In genomic region chr16:17474572-17474971, GRCh38 we compare ENCODE assay signal across 15 cellular contexts. TPM values are rescaled to one million over a fixed set of nuclear protein-coding genes. Genes with fewer than 3 reads are reported as not detected.
DNase-seq lines count a peak whose midpoint lies in the region; ATAC-seq and TF ChIP-seq lines count a peak whose summit lies in the region.
"Had no signal": no experiment of that assay in that cellular context is flagged by ENCODE, and none has a peak within 500 bp of the region (broad histone marks: within the 10 kb centered on the region; RNA-seq: fewer than 3 reads in every experiment).

No MANE protein-coding gene starts in this region.

- H3K9me3 ChIP-seq in neuronal stem cell (replicated peaks in 1 of 2; ENCODE audit: control insufficient read depth in 2 of 2, insufficient read depth in 1 of 2, low read depth in 1 of 2, low read length in 2 of 2) = no peaks in the 10 kb centered on the region
- H3K9me3 ChIP-seq in ascending aorta = no peaks in the 10 kb centered on the region
- H3K9me3 ChIP-seq: sigmoid colon, upper lobe of right lung had no signal

- peak overlapping the region; percentile 29 for H3K18ac ChIP-seq in neuronal stem cell (ENCODE audit: low read length)

- H3K23ac ChIP-seq in neuronal stem cell (ENCODE audit: low read depth, low read length, poor library complexity) = no peak overlapping the region

- H2BK15ac ChIP-seq in neuronal stem cell (ENCODE audit: low read length) = no peak overlapping the region

- H3K4me1 ChIP-seq in neuronal stem cell (ENCODE audit: control insufficient read depth in 2 of 2, insufficient read depth in 1 of 2, low read depth in 1 of 2, low read length in 2 of 2) (peaks cover 4 to 8% of the 10 kb centered on the region in 2 donors), ascending aorta (peaks cover 0 to 4% of the 10 kb centered on the region in 2 donors)

- no peak overlapping the region for H4K91ac ChIP-seq in neuronal stem cell (ENCODE audit: low read depth, low read length, poor library complexity)

- H3K36me3 Mint-ChIP-seq in activated CD4-positive, alpha-beta T cell treated with anti-CD3 and anti-CD28 coated beads, Interleukin-2, amount 10 ng/mL, durations not matched to agents 24 days and 14 days (ENCODE audit: low read depth) = no peaks in the 10 kb centered on the region
- H3K36me3 Mint-ChIP-seq in activated CD8-positive, alpha-beta T cell treated with anti-CD3 and anti-CD28 coated beads, Interleukin-2, amount 10 ng/mL, durations not matched to agents 7 days and 5 days (ENCODE audit: low read depth) = peaks cover 3% of the 10 kb centered on the region
- H3K36me3 Mint-ChIP-seq: WTC11 had no signal

- CTCF ChIA-PET in activated CD8-positive, alpha-beta T cell treated with anti-CD3 and anti-CD28 coated beads, Interleukin-2, amount 10 ng/mL, durations not matched to agents 7 days and 5 days (lab: Charles Lee) = interaction anchor here (0.8 to 1.7 kb wide), 10 partner anchors 11 to 280 kb away, joined by 3 to 5 read pairs (median 3); no protein-coding TSS in a partner anchor

- peaks cover 15% of the 10 kb centered on the region for H3K27me3 Mint-ChIP-seq in activated CD4-positive, alpha-beta T cell treated with anti-CD3 and anti-CD28 coated beads, Interleukin-2, amount 10 ng/mL, durations not matched to agents 24 days and 14 days
- peaks cover 12% of the 10 kb centered on the region for H3K27me3 Mint-ChIP-seq in activated CD8-positive, alpha-beta T cell treated with anti-CD3 and anti-CD28 coated beads, Interleukin-2, amount 10 ng/mL, durations not matched to agents 7 days and 5 days (ENCODE audit: low read depth)

- H3K4me2 ChIP-seq in neuronal stem cell (ENCODE audit: insufficient read depth, low read length, poor library complexity, severe bottlenecking) = no peak overlapping the region

- H3K36me3 ChIP-seq in neuronal stem cell (replicated peaks in 1 of 2; ENCODE audit: control insufficient read depth in 2 of 2, insufficient read depth in 2 of 2, low read length in 2 of 2) (no peaks in the 10 kb centered on the region), ascending aorta (no peaks in the 10 kb centered on the region)
- H3K36me3 ChIP-seq: sigmoid colon, upper lobe of right lung had no signal

- in situ Hi-C loops in GM13977 (cut with MboI; ENCODE audit: low pct_unique_long_range_greater_than_20kb, low sequenced_read_pairs, unreplicated experiment) = no loop called here

- no peak overlapping the region for H4K8ac ChIP-seq in neuronal stem cell (ENCODE audit: low read depth, low read length)

- no peak overlapping the region for H3K27ac ChIP-seq in neuronal stem cell (replicated peaks; ENCODE audit: low read length)
- no peak overlapping the region for H3K27ac ChIP-seq in ascending aorta
- H3K27ac ChIP-seq: sigmoid colon, upper lobe of right lung had no signal

- H3K4me3 ChIP-seq in neuronal stem cell (ENCODE audit: low read length in 2 of 2) (no peak overlapping the region), ascending aorta (no peak overlapping the region)
- H3K4me3 ChIP-seq: sigmoid colon, upper lobe of right lung had no signal

- peaks cover 29% of the 10 kb centered on the region for H3K4me1 Mint-ChIP-seq in activated CD4-positive, alpha-beta T cell treated with anti-CD3 and anti-CD28 coated beads, Interleukin-2, amount 10 ng/mL, durations not matched to agents 24 days and 14 days
- peaks cover 38% of the 10 kb centered on the region for H3K4me1 Mint-ChIP-seq in activated CD8-positive, alpha-beta T cell treated with anti-CD3 and anti-CD28 coated beads, Interleukin-2, amount 10 ng/mL, durations not matched to agents 7 days and 5 days (ENCODE audit: low read depth)

- POLR2A ChIA-PET in activated CD8-positive, alpha-beta T cell treated with anti-CD3 and anti-CD28 coated beads, Interleukin-2, amount 10 ng/mL, durations not matched to agents 7 days and 5 days (lab: Charles Lee) = no interaction called here

- no peak overlapping the region for H3K14ac ChIP-seq in neuronal stem cell (ENCODE audit: low read length)

- H3K27me3 ChIP-seq in neuronal stem cell (ENCODE audit: control insufficient read depth in 3 of 3, insufficient read depth in 3 of 3, low read depth in 1 of 3, low read length in 3 of 3) = peaks cover 0 to 27% (median 4%) of the 10 kb centered on the region in 3 experiments
- no peaks in the 10 kb centered on the region for H3K27me3 ChIP-seq in ascending aorta
- H3K27me3 ChIP-seq: upper lobe of right lung had no signal

- peak overlapping the region; percentile 10 for H2AFZ ChIP-seq in neuronal stem cell (ENCODE audit: low read length)

- H3K4me3 Mint-ChIP-seq in activated CD4-positive, alpha-beta T cell treated with anti-CD3 and anti-CD28 coated beads, Interleukin-2, amount 10 ng/mL, durations not matched to agents 24 days and 14 days = peak overlapping the region; percentile 8
- H3K4me3 Mint-ChIP-seq in activated CD8-positive, alpha-beta T cell treated with anti-CD3 and anti-CD28 coated beads, Interleukin-2, amount 10 ng/mL, durations not matched to agents 7 days and 5 days = no peak overlapping the region
- H3K4me3 Mint-ChIP-seq: WTC11 had no signal

- intact Hi-C loops in activated CD4-positive, alpha-beta T cell treated with anti-CD3 and anti-CD28 coated beads, Interleukin-2, amount 10 ng/mL, durations not matched to agents 24 days and 14 days (cut with micrococcal nuclease) = no loop called here
- intact Hi-C loops in ascending aorta (cut with DNase I) = no loop called here

- H3K4ac ChIP-seq in neuronal stem cell (ENCODE audit: low read length) = no peak overlapping the region

- peak; percentile 28 for TF ChIP-seq CTCF in GM13977 (IDR thresholded peaks at IDR 0.05; ENCODE audit: extremely low read depth, insufficient read depth, missing control alignments)
- TF ChIP-seq CTCF in ascending aorta (IDR thresholded peaks at IDR 0.05) = peak in 1 of 3 experiments; percentile 3

- no peak overlapping the region for H3K27ac Mint-ChIP-seq in activated CD4-positive, alpha-beta T cell treated with anti-CD3 and anti-CD28 coated beads, Interleukin-2, amount 10 ng/mL, durations not matched to agents 24 days and 14 days
- no peak overlapping the region for H3K27ac Mint-ChIP-seq in activated CD8-positive, alpha-beta T cell treated with anti-CD3 and anti-CD28 coated beads, Interleukin-2, amount 10 ng/mL, durations not matched to agents 7 days and 5 days
- H3K27ac Mint-ChIP-seq: WTC11 had no signal

- H2BK5ac ChIP-seq in neuronal stem cell (ENCODE audit: low read length) = peak overlapping the region; percentile 16

- ATAC-seq in activated CD8-positive, alpha-beta T cell treated with anti-CD3 and anti-CD28 coated beads, Interleukin-2, amount 10 ng/mL, durations not matched to agents 7 days and 5 days = no peak
- ATAC-seq: upper lobe of right lung, WTC11 had no signal

- H3K79me1 ChIP-seq in neuronal stem cell (ENCODE audit: low read depth, low read length) = no peaks in the 10 kb centered on the region

- peak; percentile 63 for DNase-seq in activated CD4-positive, alpha-beta T cell treated with anti-CD3 and anti-CD28 coated beads, Interleukin-2, amount 10 ng/mL, durations not matched to agents 24 days and 14 days
- DNase-seq in activated CD4-positive, alpha-beta T cell treated with anti-CD3 and anti-CD28 coated beads, Interleukin-2, amount 50 U/mL, for 1 hour = no peak
- DNase-seq in GM13977 (ENCODE audit: low spot score) (peak; percentile 60), neuronal stem cell (ENCODE audit: low spot score) (no peak), NCI-H1694 treated with DMSO at 0.1 percent for 48 hours (lab: John Stamatoyannopoulos, UW) (no peak), NCI-H748 (lab: John Stamatoyannopoulos, UW; ENCODE audit: unreplicated experiment) (no peak), ascending aorta (ENCODE audit: low spot score in 2 of 2) (no peak)
- DNase-seq in activated CD8-positive, alpha-beta T cell treated with anti-CD3 and anti-CD28 coated beads, Interleukin-2, amount 10 ng/mL, durations not matched to agents 7 days and 5 days = peak; percentile 30
- DNase-seq: cortex of kidney, DMS153, NCI-H69, SHP77 treated with DMSO at 0.1 percent for 48 hours, sigmoid colon, upper lobe of right lung had no signal

- no peaks in the 10 kb centered on the region for H3K9me3 Mint-ChIP-seq in activated CD4-positive, alpha-beta T cell treated with anti-CD3 and anti-CD28 coated beads, Interleukin-2, amount 10 ng/mL, durations not matched to agents 24 days and 14 days
- no peaks in the 10 kb centered on the region for H3K9me3 Mint-ChIP-seq in activated CD8-positive, alpha-beta T cell treated with anti-CD3 and anti-CD28 coated beads, Interleukin-2, amount 10 ng/mL, durations not matched to agents 7 days and 5 days (ENCODE audit: insufficient read depth)
- H3K9me3 Mint-ChIP-seq: WTC11 had no signal

- no CpG with 5 or more reads among the region's 13 CpGs for WGBS in neuronal stem cell (ENCODE audit: extremely low coverage in 2 of 2, insufficient read length in 2 of 2, insufficient replicate concordance in 1 of 2), 2 donors

- no peak overlapping the region for H3K9ac ChIP-seq in neuronal stem cell (ENCODE audit: low read depth, low read length, poor library complexity)

- no peak overlapping the region for H2AK5ac ChIP-seq in neuronal stem cell (ENCODE audit: low read depth, low read length)

- H2BK120ac ChIP-seq in neuronal stem cell (ENCODE audit: low read depth, low read length) = no peak overlapping the region

- H2BK12ac ChIP-seq in neuronal stem cell (ENCODE audit: low read length) = no peak overlapping the region

RNA-seq across cellular contexts. Expression of gene XYLT1, which starts 3.8 kb away (rescaled TPM):
- 13.0 and 14.7 TPM in 2 replicates for total RNA-seq in activated CD4-positive, alpha-beta T cell treated with anti-CD3 and anti-CD28 coated beads, Interleukin-2, amount 10 ng/mL, durations not matched to agents 24 days and 14 days
- total RNA-seq in activated CD8-positive, alpha-beta T cell treated with anti-CD3 and anti-CD28 coated beads, Interleukin-2, amount 10 ng/mL, durations not matched to agents 7 days and 5 days = 10 to 100 TPM; 59.4 to 60.4 TPM
- polyA plus RNA-seq in neuronal stem cell (2013, experiment 1 of 2) = 6.1 TPM
- 6.3 TPM for polyA plus RNA-seq in neuronal stem cell (2013, experiment 2 of 2)
- 6.7 TPM for total RNA-seq in ascending aorta

Comparison
In these comparisons a context has a peak if more than half of its experiments do, and no peak if none do; other contexts are left out.
1. DNase-seq: peak in activated CD4-positive, alpha-beta T cell treated with anti-CD3 and anti-CD28 coated beads, Interleukin-2, amount 10 ng/mL, durations not matched to agents 24 days and 14 days (single experiment), GM13977 (single experiment) and activated CD8-positive, alpha-beta T cell treated with anti-CD3 and anti-CD28 coated beads, Interleukin-2, amount 10 ng/mL, durations not matched to agents 7 days and 5 days (single experiment); none in activated CD4-positive, alpha-beta T cell treated with anti-CD3 and anti-CD28 coated beads, Interleukin-2, amount 50 U/mL, for 1 hour (single experiment), neuronal stem cell (single experiment), NCI-H1694 treated with DMSO at 0.1 percent for 48 hours (single experiment), NCI-H748 (single experiment) and ascending aorta (0 of 2).